1 cellular context compared by ENCODE assay signal in genomic region chr10:45594276-45595157, GRCh38.
TF ChIP-seq lines count a peak whose summit lies in the region.

No MANE protein-coding gene starts in this region.

TF ChIP-seq in HepG2, 621 proteins besides CTCF, POLR2A, EP300 and RAD21 (continued from another document and continues in another):
- TF ChIP-seq LRRFIP1 (CRISPR knock-in tag; conservative IDR thresholded peaks at IDR 0.05) = no peak
- TF ChIP-seq ZMYM2 (CRISPR knock-in tag; IDR thresholded peaks at IDR 0.05) = no peak; the same call in 1 of the 2 replicates
- TF ChIP-seq SIX4 (CRISPR knock-in tag; IDR thresholded peaks at IDR 0.05) = peak; percentile 60
- TF ChIP-seq ZNF615 (CRISPR knock-in tag; IDR thresholded peaks at IDR 0.05; ENCODE audit: borderline replicate concordance) = no peak
- peak; percentile 100 for TF ChIP-seq FOXK1 (CRISPR knock-in tag; IDR thresholded peaks at IDR 0.05; ENCODE audit: borderline replicate concordance, low read depth)
- TF ChIP-seq ZFP90 (CRISPR knock-in tag; IDR thresholded peaks at IDR 0.05; ENCODE audit: borderline replicate concordance) = peak; percentile 73
- TF ChIP-seq JUN (CRISPR knock-in tag; IDR thresholded peaks at IDR 0.05) = no peak
- TF ChIP-seq ZNF646 (CRISPR knock-in tag; IDR thresholded peaks at IDR 0.05) = no peak
- TF ChIP-seq ZBTB38 (CRISPR knock-in tag; IDR thresholded peaks at IDR 0.05) = peak; percentile 53; the same call in 1 of the 2 replicates
- no peak for TF ChIP-seq ZNF333 (CRISPR knock-in tag; IDR thresholded peaks at IDR 0.05; ENCODE audit: borderline replicate concordance)
- no peak for TF ChIP-seq STAT6 (CRISPR knock-in tag; IDR thresholded peaks at IDR 0.05; ENCODE audit: borderline replicate concordance)
- peak; percentile 99 for TF ChIP-seq ZNF281 (CRISPR knock-in tag; IDR thresholded peaks at IDR 0.05; ENCODE audit: borderline replicate concordance)
- peak; percentile 91 for TF ChIP-seq THAP11 (CRISPR knock-in tag; IDR thresholded peaks at IDR 0.05)
- no peak for TF ChIP-seq KLF11 (CRISPR knock-in tag; IDR thresholded peaks at IDR 0.05)
- TF ChIP-seq PAWR (CRISPR knock-in tag; IDR thresholded peaks at IDR 0.05; ENCODE audit: borderline replicate concordance) = no peak
- TF ChIP-seq HOXA5 (CRISPR knock-in tag; IDR thresholded peaks at IDR 0.05) = peak; percentile 95
- peak; percentile 80 for TF ChIP-seq GFI1 (CRISPR knock-in tag; IDR thresholded peaks at IDR 0.05; ENCODE audit: borderline replicate concordance)
- no peak for TF ChIP-seq ZMAT5 (CRISPR knock-in tag; IDR thresholded peaks at IDR 0.05; ENCODE audit: borderline replicate concordance, low read depth)
- TF ChIP-seq HDAC6 (IDR thresholded peaks at IDR 0.05; ENCODE audit: low read depth, low read length) = no peak
- no peak for TF ChIP-seq ZNF7 (CRISPR knock-in tag; IDR thresholded peaks at IDR 0.05)
- TF ChIP-seq ETV6 (CRISPR knock-in tag; conservative IDR thresholded peaks at IDR 0.05) = peak; percentile 80; the same call in 1 of the 2 replicates
- 0 out of 2 replicates have a peak, but pooled peaks have one; percentile 23 for TF ChIP-seq CREM (IDR thresholded peaks at IDR 0.05)
- TF ChIP-seq CREM (CRISPR knock-in tag; IDR thresholded peaks at IDR 0.05) = no peak
- no peak for TF ChIP-seq NFIB (CRISPR knock-in tag; IDR thresholded peaks at IDR 0.05; ENCODE audit: borderline replicate concordance)
- peak; percentile 92 for TF ChIP-seq ZNF639 (CRISPR knock-in tag; conservative IDR thresholded peaks at IDR 0.05)
- TF ChIP-seq ZNF740 (CRISPR knock-in tag; IDR thresholded peaks at IDR 0.05) = peak; percentile 73
- TF ChIP-seq RFX3 (CRISPR knock-in tag; IDR thresholded peaks at IDR 0.05) = peak; percentile 93
- TF ChIP-seq CEBPG (CRISPR knock-in tag; IDR thresholded peaks at IDR 0.05) = peak; percentile 56
- peak; percentile 61 for TF ChIP-seq PHF5A (CRISPR knock-in tag; IDR thresholded peaks at IDR 0.05; ENCODE audit: low read depth, unreplicated experiment)
- no peak for TF ChIP-seq SMARCE1 (IDR thresholded peaks at IDR 0.05; ENCODE audit: borderline replicate concordance)
- peak; percentile 74; the same call in 1 of the 2 replicates for TF ChIP-seq ZNF790 (CRISPR knock-in tag; IDR thresholded peaks at IDR 0.05; ENCODE audit: borderline replicate concordance)
- TF ChIP-seq MED1 (CRISPR knock-in tag; IDR thresholded peaks at IDR 0.05) = peak; percentile 76; the same call in 1 of the 2 replicates
- no peak for TF ChIP-seq TOE1 (CRISPR knock-in tag; IDR thresholded peaks at IDR 0.05)
- TF ChIP-seq ZNF564 (CRISPR knock-in tag; IDR thresholded peaks at IDR 0.05) = peak; percentile 87; the same call in 1 of the 2 replicates
- TF ChIP-seq AHR (CRISPR knock-in tag; IDR thresholded peaks at IDR 0.05) = peak; percentile 87
- 0 out of 2 replicates have a peak, but pooled peaks have one; percentile 49 for TF ChIP-seq ZNF878 (CRISPR knock-in tag; IDR thresholded peaks at IDR 0.05)
- no peak for TF ChIP-seq ZNF83 (CRISPR knock-in tag; IDR thresholded peaks at IDR 0.05; ENCODE audit: borderline replicate concordance)
- peak; percentile 38; the same call in 1 of the 2 replicates for TF ChIP-seq SKIL (CRISPR knock-in tag; IDR thresholded peaks at IDR 0.05; ENCODE audit: borderline replicate concordance)
- peak; percentile 39; the same call in 1 of the 2 replicates for TF ChIP-seq ZNF337 (CRISPR knock-in tag; IDR thresholded peaks at IDR 0.05; ENCODE audit: borderline replicate concordance, low read depth)
- peak; percentile 92 for TF ChIP-seq PHF8 (CRISPR knock-in tag; IDR thresholded peaks at IDR 0.05)
- no peak for TF ChIP-seq ZNF652 (CRISPR knock-in tag; IDR thresholded peaks at IDR 0.05; ENCODE audit: borderline replicate concordance, low read depth)
- TF ChIP-seq FOXK2 (IDR thresholded peaks at IDR 0.05) = peak; percentile 95
- no peak for TF ChIP-seq ISX (CRISPR knock-in tag; conservative IDR thresholded peaks at IDR 0.05)
- TF ChIP-seq SETDB1 (CRISPR knock-in tag; IDR thresholded peaks at IDR 0.05; ENCODE audit: borderline replicate concordance) = no peak
- no peak for TF ChIP-seq AGO1 (IDR thresholded peaks at IDR 0.05; ENCODE audit: low read depth, low read length, poor library complexity, severe bottlenecking)
- peak; percentile 74 for TF ChIP-seq DR1 (CRISPR knock-in tag; IDR thresholded peaks at IDR 0.05)
- TF ChIP-seq ARID2 (CRISPR knock-in tag; IDR thresholded peaks at IDR 0.05; ENCODE audit: borderline replicate concordance) = 0 out of 2 replicates have a peak, but pooled peaks have one; percentile 37
- no peak for TF ChIP-seq ZNF644 (CRISPR knock-in tag; IDR thresholded peaks at IDR 0.05; ENCODE audit: low read depth)
